ENCODE assay signal across 10 cellular contexts in the genomic region with DNA sequence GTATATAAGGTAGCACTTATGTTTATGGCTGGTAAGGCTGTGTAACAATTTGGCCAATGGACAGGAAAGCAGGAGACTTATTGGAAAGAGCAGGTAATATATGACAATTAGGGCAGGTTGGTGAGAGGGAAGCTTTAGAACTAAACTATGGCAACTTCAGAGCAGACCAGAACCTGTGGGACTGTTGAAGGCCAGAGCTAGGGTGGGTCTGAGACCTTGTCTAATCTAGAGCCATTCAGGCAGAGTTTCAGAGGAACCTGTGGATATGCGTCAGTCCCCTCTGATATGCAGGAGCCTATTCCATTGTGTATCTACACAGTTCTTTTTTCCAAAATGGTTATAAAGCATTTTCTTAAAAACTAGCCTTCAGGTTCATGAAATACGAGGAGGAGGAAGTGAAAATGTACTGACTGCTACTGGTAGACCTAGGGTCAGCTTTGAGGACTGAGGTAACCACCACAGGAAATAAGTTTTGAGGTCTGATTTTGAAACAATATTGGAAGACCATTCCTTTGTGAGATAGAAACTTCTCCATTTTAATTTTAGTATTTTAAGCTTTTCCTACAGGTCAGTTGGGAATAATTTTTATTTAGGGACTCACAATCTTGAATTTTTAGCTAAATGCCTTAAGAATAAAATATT. TPM values are rescaled to one million over a fixed set of nuclear protein-coding genes. Genes with fewer than 3 reads are reported as not detected.
DNase-seq lines count a peak whose midpoint lies in the region; ATAC-seq and TF ChIP-seq lines count a peak whose summit lies in the region.
"Had no signal": no experiment of that assay in that cellular context is flagged by ENCODE, and none has a peak within 500 bp of the region (broad histone marks: within the 10 kb centered on the region; RNA-seq: fewer than 3 reads in every experiment).

No MANE protein-coding gene starts in this region.

- H3K9me3 ChIP-seq in SK-N-SH = no peaks in the 10 kb centered on the region
- H3K9me3 ChIP-seq: Peyer's patch had no signal

- H3K27ac ChIP-seq in VCaP (peak overlapping the region; percentile 63), SK-N-SH (ENCODE audit: low read depth in 2 of 2, low read length in 1 of 2) (no peak overlapping the region)
- H3K27ac ChIP-seq: Peyer's patch had no signal

- no peak overlapping the region for H3K9ac ChIP-seq in SK-N-SH

- peaks cover 0 to 4% of the 10 kb centered on the region in 2 experiments; a peak in 1 of 4 replicates for H3K4me1 ChIP-seq in SK-N-SH (ENCODE audit: control insufficient read depth in 1 of 2, insufficient read depth in 2 of 2, low read depth in 1 of 2, low read length in 1 of 2)
- H3K4me1 ChIP-seq: Peyer's patch had no signal

- TF ChIP-seq CTCF in GM06990 (IDR thresholded peaks at IDR 0.05; ENCODE audit: insufficient read depth, low read length, poor library complexity, severe bottlenecking) = no peak
- no peak for TF ChIP-seq CTCF in GM20000 (IDR thresholded peaks at IDR 0.05; ENCODE audit: extremely low read depth, missing control alignments)
- TF ChIP-seq CTCF in VCaP (conservative IDR thresholded peaks at IDR 0.05) = no peak
- no peak for TF ChIP-seq CTCF in SK-N-SH (IDR thresholded peaks at IDR 0.05)

- peak; percentile 48 for ATAC-seq in HG03196 (IDR thresholded peaks at IDR 0.05; ENCODE audit: unreplicated experiment)
- no peak for ATAC-seq in GM18873 (IDR thresholded peaks at IDR 0.05; ENCODE audit: low FRiP score, unreplicated experiment)

- DNase-seq in GM06990 (ENCODE audit: extremely low read depth, insufficient read length) = peak; percentile 71
- peak; percentile 14 for DNase-seq in GM20000 (ENCODE audit: low spot score)
- DNase-seq in DMS 273 (lab: John Stamatoyannopoulos, UW; ENCODE audit: unreplicated experiment) = no peak
- no peak for DNase-seq in SK-N-SH
- no peak for DNase-seq in activated CD4-positive, CD25-positive, alpha-beta regulatory T cell (lab: John Stamatoyannopoulos, UW)
- DNase-seq: activated gamma-delta T cell, Peyer's patch had no signal

- H3F3A ChIP-seq in SK-N-SH (replicated peaks; ENCODE audit: insufficient read depth) = peaks cover 35% of the 10 kb centered on the region

- 94% methylated on average over 2 of the region's 2 CpGs for WGBS in SK-N-SH (ENCODE audit: low lambda C conversion rate)

- no peak for TF ChIP-seq EP300 in SK-N-SH (IDR thresholded peaks at IDR 0.05; ENCODE audit: borderline replicate concordance in 1 of 2, low read depth in 1 of 2, low read length in 1 of 2)

- H3K36me3 ChIP-seq in GM06990 (ENCODE audit: control insufficient read depth, insufficient read depth, low read length) (peaks cover 9% of the 10 kb centered on the region), SK-N-SH (replicated peaks in 1 of 2; ENCODE audit: control insufficient read depth in 1 of 2, insufficient read depth in 2 of 2, low read length in 1 of 2) (peaks cover 11 to 29% of the 10 kb centered on the region in 2 experiments)
- H3K36me3 ChIP-seq: Peyer's patch had no signal

- no peaks in the 10 kb centered on the region for H3K27me3 ChIP-seq in GM06990 (replicated peaks; ENCODE audit: control insufficient read depth, insufficient read depth, low read length)
- H3K27me3 ChIP-seq in SK-N-SH (ENCODE audit: insufficient read depth) = no peaks in the 10 kb centered on the region
- H3K27me3 ChIP-seq: Peyer's patch had no signal

- CTCF ChIA-PET in SK-N-SH (lab: Yijun Ruan, JAX) = interaction anchor here (1.1 to 1.2 kb wide), 2 partner anchors 10 to 12 kb away, joined by 3 to 4 read pairs; no protein-coding TSS in a partner anchor

- H4K20me1 ChIP-seq in SK-N-SH (ENCODE audit: insufficient read depth) = peaks cover 49% of the 10 kb centered on the region

- H3K4me3 ChIP-seq in GM06990 (replicated peaks; ENCODE audit: low read depth, low read length) = peak overlapping the region; percentile 28
- H3K4me3 ChIP-seq in SK-N-SH (ENCODE audit: low read depth in 2 of 2, low read length in 1 of 2) = no peak overlapping the region
- H3K4me3 ChIP-seq: Peyer's patch had no signal

- H2AFZ ChIP-seq in SK-N-SH (ENCODE audit: low read depth) = no peak overlapping the region

- H3K4me2 ChIP-seq in SK-N-SH = no peak overlapping the region

- H3K79me2 ChIP-seq in SK-N-SH (ENCODE audit: insufficient read depth) = peaks cover 96% of the 10 kb centered on the region

- POLR2A ChIA-PET in SK-N-SH (lab: Yijun Ruan, JAX) = interaction anchor here (0.7 kb wide), 1 partner anchor 13 kb away, joined by 3 read pairs; no protein-coding TSS in a partner anchor

- H3K9me2 ChIP-seq in SK-N-SH = no peaks in the 10 kb centered on the region

- no peak for TF ChIP-seq RAD21 in SK-N-SH (IDR thresholded peaks at IDR 0.05; ENCODE audit: low read length)

TF ChIP-seq in SK-N-SH, 30 proteins besides CTCF, POLR2A, EP300 and RAD21 (continues in another document):
- no peak for TF ChIP-seq ELF1 (IDR thresholded peaks at IDR 0.05)
- TF ChIP-seq TAF1 (IDR thresholded peaks at IDR 0.05; ENCODE audit: borderline replicate concordance, low read depth, low read length) = no peak
- no peak for TF ChIP-seq NFIC (IDR thresholded peaks at IDR 0.05; ENCODE audit: borderline replicate concordance)
- TF ChIP-seq, protein P1, sequence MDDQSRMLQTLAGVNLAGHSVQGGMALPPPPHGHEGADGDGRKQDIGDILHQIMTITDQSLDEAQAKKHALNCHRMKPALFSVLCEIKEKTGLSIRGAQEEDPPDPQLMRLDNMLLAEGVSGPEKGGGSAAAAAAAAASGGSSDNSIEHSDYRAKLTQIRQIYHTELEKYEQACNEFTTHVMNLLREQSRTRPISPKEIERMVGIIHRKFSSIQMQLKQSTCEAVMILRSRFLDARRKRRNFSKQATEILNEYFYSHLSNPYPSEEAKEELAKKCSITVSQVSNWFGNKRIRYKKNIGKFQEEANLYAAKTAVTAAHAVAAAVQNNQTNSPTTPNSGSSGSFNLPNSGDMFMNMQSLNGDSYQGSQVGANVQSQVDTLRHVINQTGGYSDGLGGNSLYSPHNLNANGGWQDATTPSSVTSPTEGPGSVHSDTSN (IDR thresholded peaks at IDR 0.05) = no peak
- no peak for TF ChIP-seq JUND (IDR thresholded peaks at IDR 0.05)
- TF ChIP-seq SMC3 (IDR thresholded peaks at IDR 0.05; ENCODE audit: low read depth, low read length) = no peak
- TF ChIP-seq CHD2 (IDR thresholded peaks at IDR 0.05; ENCODE audit: low read length, partially characterized antibody) = no peak
- no peak for TF ChIP-seq MXI1 (IDR thresholded peaks at IDR 0.05; ENCODE audit: low read depth, low read length)
- TF ChIP-seq, protein P2, sequence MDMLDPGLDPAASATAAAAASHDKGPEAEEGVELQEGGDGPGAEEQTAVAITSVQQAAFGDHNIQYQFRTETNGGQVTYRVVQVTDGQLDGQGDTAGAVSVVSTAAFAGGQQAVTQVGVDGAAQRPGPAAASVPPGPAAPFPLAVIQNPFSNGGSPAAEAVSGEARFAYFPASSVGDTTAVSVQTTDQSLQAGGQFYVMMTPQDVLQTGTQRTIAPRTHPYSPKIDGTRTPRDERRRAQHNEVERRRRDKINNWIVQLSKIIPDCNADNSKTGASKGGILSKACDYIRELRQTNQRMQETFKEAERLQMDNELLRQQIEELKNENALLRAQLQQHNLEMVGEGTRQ (IDR thresholded peaks at IDR 0.05; ENCODE audit: borderline replicate concordance, low read depth, low read length) = no peak
- no peak for TF ChIP-seq RCOR1 (IDR thresholded peaks at IDR 0.05; ENCODE audit: low read length)
- TF ChIP-seq FOXM1 (IDR thresholded peaks at IDR 0.05; ENCODE audit: low read depth) = no peak
- TF ChIP-seq TEAD4 (IDR thresholded peaks at IDR 0.05; ENCODE audit: borderline replicate concordance, insufficient read depth) = no peak
- no peak for TF ChIP-seq MEF2A (IDR thresholded peaks at IDR 0.05; ENCODE audit: borderline replicate concordance, low read depth)
- TF ChIP-seq, protein P3, sequence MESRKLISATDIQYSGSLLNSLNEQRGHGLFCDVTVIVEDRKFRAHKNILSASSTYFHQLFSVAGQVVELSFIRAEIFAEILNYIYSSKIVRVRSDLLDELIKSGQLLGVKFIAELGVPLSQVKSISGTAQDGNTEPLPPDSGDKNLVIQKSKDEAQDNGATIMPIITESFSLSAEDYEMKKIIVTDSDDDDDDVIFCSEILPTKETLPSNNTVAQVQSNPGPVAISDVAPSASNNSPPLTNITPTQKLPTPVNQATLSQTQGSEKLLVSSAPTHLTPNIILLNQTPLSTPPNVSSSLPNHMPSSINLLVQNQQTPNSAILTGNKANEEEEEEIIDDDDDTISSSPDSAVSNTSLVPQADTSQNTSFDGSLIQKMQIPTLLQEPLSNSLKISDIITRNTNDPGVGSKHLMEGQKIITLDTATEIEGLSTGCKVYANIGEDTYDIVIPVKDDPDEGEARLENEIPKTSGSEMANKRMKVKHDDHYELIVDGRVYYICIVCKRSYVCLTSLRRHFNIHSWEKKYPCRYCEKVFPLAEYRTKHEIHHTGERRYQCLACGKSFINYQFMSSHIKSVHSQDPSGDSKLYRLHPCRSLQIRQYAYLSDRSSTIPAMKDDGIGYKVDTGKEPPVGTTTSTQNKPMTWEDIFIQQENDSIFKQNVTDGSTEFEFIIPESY (IDR thresholded peaks at IDR 0.05; ENCODE audit: borderline replicate concordance, low read depth) = no peak
- TF ChIP-seq, protein P4, sequence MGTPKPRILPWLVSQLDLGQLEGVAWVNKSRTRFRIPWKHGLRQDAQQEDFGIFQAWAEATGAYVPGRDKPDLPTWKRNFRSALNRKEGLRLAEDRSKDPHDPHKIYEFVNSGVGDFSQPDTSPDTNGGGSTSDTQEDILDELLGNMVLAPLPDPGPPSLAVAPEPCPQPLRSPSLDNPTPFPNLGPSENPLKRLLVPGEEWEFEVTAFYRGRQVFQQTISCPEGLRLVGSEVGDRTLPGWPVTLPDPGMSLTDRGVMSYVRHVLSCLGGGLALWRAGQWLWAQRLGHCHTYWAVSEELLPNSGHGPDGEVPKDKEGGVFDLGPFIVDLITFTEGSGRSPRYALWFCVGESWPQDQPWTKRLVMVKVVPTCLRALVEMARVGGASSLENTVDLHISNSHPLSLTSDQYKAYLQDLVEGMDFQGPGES (IDR thresholded peaks at IDR 0.05; ENCODE audit: low read depth, low read length) = no peak
- TF ChIP-seq, protein P5, sequence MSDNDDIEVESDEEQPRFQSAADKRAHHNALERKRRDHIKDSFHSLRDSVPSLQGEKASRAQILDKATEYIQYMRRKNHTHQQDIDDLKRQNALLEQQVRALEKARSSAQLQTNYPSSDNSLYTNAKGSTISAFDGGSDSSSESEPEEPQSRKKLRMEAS (IDR thresholded peaks at IDR 0.05; ENCODE audit: low read depth) = no peak
- no peak for TF ChIP-seq NRF1 (IDR thresholded peaks at IDR 0.05; ENCODE audit: low read depth, low read length)
- no peak for TF ChIP-seq YY1 (IDR thresholded peaks at IDR 0.05; ENCODE audit: low read depth)

RNA-seq across cellular contexts. Expression of a gene that starts 37.6 kb away (rescaled TPM):
- 18.4 and 27.4 TPM in 2 replicates for polyA plus RNA-seq in SK-N-SH (2012; rRNA removed)
- polyA plus RNA-seq in SK-N-SH (2012; cell fraction: cytosol; rRNA removed) = 22.3 and 24.9 TPM in 2 replicates
- polyA plus RNA-seq in SK-N-SH (2012; cell fraction: nucleus; rRNA removed) = 25.1 and 49.5 TPM in 2 replicates

Comparison
In these comparisons a context has a peak if more than half of its experiments do, and no peak if none do; other contexts are left out.
1. DNase-seq: peak in GM06990 (single experiment) and GM20000 (single experiment); none in DMS 273 (single experiment), SK-N-SH (single experiment) and activated CD4-positive, CD25-positive, alpha-beta regulatory T cell (0 of 4).